Comparison of ENCODE assay signal across 20 cellular contexts in genomic region chr1:1065265-1065939, GRCh38. TPM values are rescaled to one million over a fixed set of nuclear protein-coding genes. Genes with fewer than 3 reads are reported as not detected.
DNase-seq lines count a peak whose midpoint lies in the region; ATAC-seq and TF ChIP-seq lines count a peak whose summit lies in the region.
"Had no signal": no experiment of that assay in that cellular context is flagged by ENCODE, and none has a peak within 500 bp of the region (broad histone marks: within the 10 kb centered on the region; RNA-seq: fewer than 3 reads in every experiment).

No MANE protein-coding gene starts in this region.

- CTCF ChIA-PET in CD8-positive, alpha-beta T cell (lab: Charles Lee), result interaction anchor here (1.6 to 8.7 kb wide), 3 partner anchors 26 to 82 kb away, joined by 4 to 108 read pairs (median 5); partner anchors contain the start of gene PERM1

- peak overlapping the region; percentile 30 for H3K4me2 ChIP-seq in OCI-LY3 (ENCODE audit: low read length)
- H3K4me2 ChIP-seq: GM23338 had no signal

- no peak overlapping the region for H2AFZ ChIP-seq in OCI-LY3 (ENCODE audit: low read depth, low read length)
- H2AFZ ChIP-seq: GM23338 had no signal

- H3K36me3 Mint-ChIP-seq in CD8-positive, alpha-beta T cell, result no peaks in the 10 kb centered on the region

- no peaks in the 10 kb centered on the region for H3K9me3 Mint-ChIP-seq in CD8-positive, alpha-beta T cell
- H3K9me3 Mint-ChIP-seq: GM23338 had no signal

- H4K20me1 ChIP-seq in OCI-LY3 (ENCODE audit: insufficient read depth, low read length), result no peaks in the 10 kb centered on the region

- no peaks in the 10 kb centered on the region for H3K36me3 ChIP-seq in CD8-positive, alpha-beta T cell (ENCODE audit: insufficient read depth, low read length)
- H3K36me3 ChIP-seq in OCI-LY3 (replicated peaks; ENCODE audit: low read depth, low read length) (no peaks in the 10 kb centered on the region), tibial artery (no peaks in the 10 kb centered on the region)
- H3K36me3 ChIP-seq: ascending aorta, colonic mucosa, gastrocnemius medialis, suprapubic skin had no signal

- no peak for ATAC-seq in CD8-positive, alpha-beta T cell
- ATAC-seq in HG03045 (IDR thresholded peaks at IDR 0.05; ENCODE audit: unreplicated experiment), result no peak
- ATAC-seq in GM18511 (IDR thresholded peaks at IDR 0.05; ENCODE audit: unreplicated experiment), result no peak
- ATAC-seq: gastrocnemius medialis, GM23338, psoas muscle had no signal

- H3K27me3 Mint-ChIP-seq in CD8-positive, alpha-beta T cell (ENCODE audit: low read depth), result peaks cover 3% of the 10 kb centered on the region

- peaks cover 47% of the 10 kb centered on the region for H3K4me1 ChIP-seq in CD8-positive, alpha-beta T cell (ENCODE audit: insufficient read depth, low read length)
- H3K4me1 ChIP-seq in OCI-LY3 (ENCODE audit: low read length), result peaks cover 25% of the 10 kb centered on the region
- peaks cover 0 to 42% (median 22%) of the 10 kb centered on the region in 4 donors for H3K4me1 ChIP-seq in tibial artery

- peaks cover 11% of the 10 kb centered on the region for H3K4me1 Mint-ChIP-seq in CD8-positive, alpha-beta T cell (ENCODE audit: low read depth)
- H3K4me1 Mint-ChIP-seq: GM23338 had no signal

- H3K9ac ChIP-seq in OCI-LY3 (ENCODE audit: low read length), result no peak overlapping the region

- no peaks in the 10 kb centered on the region for H3K9me3 ChIP-seq in CD8-positive, alpha-beta T cell (ENCODE audit: low read length)
- no peaks in the 10 kb centered on the region for H3K9me3 ChIP-seq in OCI-LY3 (ENCODE audit: insufficient read depth, low read length)
- H3K9me3 ChIP-seq in tibial artery, result no peaks in the 10 kb centered on the region
- H3K9me3 ChIP-seq: ascending aorta, colonic mucosa, gastrocnemius medialis, psoas muscle, suprapubic skin had no signal

- no peaks in the 10 kb centered on the region for H3K27me3 ChIP-seq in CD8-positive, alpha-beta T cell (ENCODE audit: insufficient read depth, low read length)
- H3K27me3 ChIP-seq in OCI-LY3 (ENCODE audit: low read depth, low read length), result peaks cover 36% of the 10 kb centered on the region
- peaks cover 3 to 90% of the 10 kb centered on the region in 2 donors for H3K27me3 ChIP-seq in tibial artery

- no peak for TF ChIP-seq CTCF in CD8-positive, alpha-beta T cell (IDR thresholded peaks at IDR 0.05)
- TF ChIP-seq CTCF in OCI-LY3 (IDR thresholded peaks at IDR 0.05; ENCODE audit: low read depth, low read length) (no peak), tibial artery (IDR thresholded peaks at IDR 0.05) (no peak)

- peak overlapping the region; percentile 32 for H3K27ac Mint-ChIP-seq in CD8-positive, alpha-beta T cell
- H3K27ac Mint-ChIP-seq: GM23338 had no signal

- no peaks in the 10 kb centered on the region for H3K79me2 ChIP-seq in OCI-LY3 (ENCODE audit: low read length)

- POLR2A ChIA-PET in CD8-positive, alpha-beta T cell (lab: Charles Lee), result no interaction called here

- no peak overlapping the region for H3K4me3 Mint-ChIP-seq in CD8-positive, alpha-beta T cell
- H3K4me3 Mint-ChIP-seq: GM23338 had no signal

- no peak overlapping the region for H3K4me3 ChIP-seq in CD8-positive, alpha-beta T cell (ENCODE audit: low read depth, low read length)
- H3K4me3 ChIP-seq in OCI-LY3 (ENCODE audit: low read length) (peak overlapping the region; percentile 42; the same call in 1 of the 2 replicates), tibial artery (no peak overlapping the region)
- H3K4me3 ChIP-seq: ascending aorta, colonic mucosa, gastrocnemius medialis, GM23338, psoas muscle, suprapubic skin had no signal

- intact Hi-C loops in CD8-positive, alpha-beta T cell (cut with DNase I, micrococcal nuclease), result loop anchor here in 1 of 2 experiments (5.0 to 10.0 kb wide), 2 partner anchors 161 to 242 kb away; partner anchors contain the start of genes ACAP3 and PUSL1
- intact Hi-C loops in tibial artery (cut with DNase I; ENCODE audit: low total_unique reads), result no loop called here

- H3K27ac ChIP-seq in CD8-positive, alpha-beta T cell (ENCODE audit: low read depth, low read length), result no peak overlapping the region
- no peak overlapping the region for H3K27ac ChIP-seq in OCI-LY3 (ENCODE audit: low read length)
- no peak overlapping the region for H3K27ac ChIP-seq in tibial artery
- H3K27ac ChIP-seq: ascending aorta, colonic mucosa, gastrocnemius medialis, psoas muscle, suprapubic skin, VCaP had no signal

- DNase-seq in CD8-positive, alpha-beta T cell, result peak in 1 of 7 experiments; percentile 29
- DNase-seq in kidney glomerular epithelial cell (lab: John Stamatoyannopoulos, UW) (peak; percentile 66), tibial artery (no peak)
- DNase-seq: activated CD8-positive, alpha-beta memory T cell treated with anti-CD3 and anti-CD28 coated beads, Interleukin-2, amount 50 U/mL, for 48 hours; C1 segment of cervical spinal cord; colonic mucosa; gastrocnemius medialis; NCI-H2081; NCI-H69; psoas muscle; stimulated activated CD4-positive, alpha-beta T cell treated with anti-CD3 and anti-CD28 coated beads, Interleukin-15, amount 100 ng/mL, for 24 hours had no signal

RNA-seq across cellular contexts. Expression of gene RNF223, which starts 8.7 kb away (rescaled TPM):
- not detected for total RNA-seq in CD8-positive, alpha-beta T cell
- total RNA-seq: ascending aorta, endothelial cell of umbilical vein, gastrocnemius medialis, GM23338, M059J, psoas muscle had no signal

RNA-seq across cellular contexts. Expression of gene AGRN, which starts 45.5 kb away (rescaled TPM):
- 10 to 100 TPM; 12.1 to 14.0 TPM for total RNA-seq in CD8-positive, alpha-beta T cell

RNA-seq across cellular contexts. Expression of gene C1orf159, which starts 50.5 kb away (rescaled TPM):
- total RNA-seq in CD8-positive, alpha-beta T cell, result 10 to 100 TPM; 14.3 to 17.6 TPM

RNA-seq across cellular contexts. Expression of gene ISG15, which starts 52.1 kb away (rescaled TPM):
- total RNA-seq in CD8-positive, alpha-beta T cell, result 10 to 100 TPM; 56.4 to 58.4 TPM
